Comparison of ENCODE assay signal across 8 cellular contexts in the genomic region with DNA sequence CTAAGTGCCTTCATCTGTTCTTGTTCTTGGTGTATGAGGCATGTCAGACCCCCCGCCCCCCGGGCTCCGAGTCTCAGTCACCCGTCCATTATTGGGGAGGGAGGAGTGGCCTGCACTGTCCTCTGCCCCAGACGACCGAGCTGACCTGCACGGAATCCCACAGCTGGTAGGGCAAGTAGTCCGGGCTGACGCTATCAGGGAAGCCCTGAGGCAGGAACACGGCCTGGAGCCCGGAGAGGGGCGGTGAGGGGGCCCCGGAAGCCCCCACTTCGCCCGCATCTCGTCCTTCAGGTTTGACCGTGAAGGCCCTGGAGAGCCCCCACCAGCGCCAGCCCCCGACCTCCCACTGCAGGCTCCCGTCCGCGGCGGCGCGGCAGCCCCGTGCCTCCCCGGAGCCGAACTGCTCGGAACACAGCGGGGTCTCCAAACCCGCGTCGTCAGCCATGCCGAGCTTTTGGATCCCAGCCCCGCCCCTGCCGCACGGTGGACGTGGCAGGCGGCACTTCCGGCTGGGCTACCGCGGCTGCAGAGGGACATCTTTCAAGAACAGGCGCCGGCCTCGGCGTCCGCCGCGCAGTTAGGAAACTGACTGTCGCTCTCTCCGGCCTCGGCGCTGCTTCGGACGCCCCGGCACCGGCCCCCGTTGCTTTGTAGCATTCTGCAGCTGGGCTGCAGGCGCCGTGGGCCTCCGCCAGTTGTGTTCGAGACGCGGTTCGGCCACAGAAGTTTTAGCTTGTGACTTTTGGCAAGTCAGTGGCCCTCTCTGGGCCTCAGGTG. TPM values are rescaled to one million over a fixed set of nuclear protein-coding genes. Genes with fewer than 3 reads are reported as not detected.
DNase-seq lines count a peak whose midpoint lies in the region; ATAC-seq and TF ChIP-seq lines count a peak whose summit lies in the region.

A gene (minus strand): TSS at position 463 of the 777 bp plus-strand sequence. CDS start 18 bp downstream, at position 445.

- peak; percentile 75 for DNase-seq in AG09319 (ENCODE audit: extremely low read depth, low read depth)
- peak; percentile 95 for DNase-seq in NCI-H345 (lab: John Stamatoyannopoulos, UW)
- DNase-seq in activated CD4-positive, alpha-beta T cell treated with anti-CD3 and anti-CD28 coated beads for 24 hours (ENCODE audit: low read depth in 2 of 2) = peak; percentile 76 to 77
- peak; percentile 97 for DNase-seq in chondrocyte (ENCODE audit: low spot score)
- DNase-seq in kidney tubule cell (ENCODE audit: low spot score) = peak; percentile 87
- peak; percentile 44 to 60 for DNase-seq in stimulated activated CD4-positive, alpha-beta T cell treated with anti-CD3 and anti-CD28 coated beads, Interleukin-1b, Interleukin-23, amount 100 ng/mL, for 1 hour (ENCODE audit: low read depth in 2 of 2)

- no peaks in the 10 kb centered on the region for H3K36me3 Mint-ChIP-seq in chondrocyte (ENCODE audit: low read depth)

- TF ChIP-seq CTCF in AG09319 (IDR thresholded peaks at IDR 0.05; ENCODE audit: low read depth, low read length) = no peak
- TF ChIP-seq CTCF in chondrocyte (IDR thresholded peaks at IDR 0.05) = no peak

- ATAC-seq in GM18909 (IDR thresholded peaks at IDR 0.05; ENCODE audit: poor library complexity, unreplicated experiment) (peak; percentile 94), HG03159 (IDR thresholded peaks at IDR 0.05; ENCODE audit: unreplicated experiment) (peak; percentile 86)

- peaks cover 7% of the 10 kb centered on the region for H3K9me3 Mint-ChIP-seq in chondrocyte (ENCODE audit: low read depth)

- H3K27me3 Mint-ChIP-seq in chondrocyte (ENCODE audit: low read depth) = no peaks in the 10 kb centered on the region

- peaks cover 31% of the 10 kb centered on the region for H3K4me1 Mint-ChIP-seq in chondrocyte (ENCODE audit: low read depth)

- peak within 1 kb of the TSS; percentile 88 for H3K4me3 Mint-ChIP-seq in chondrocyte (ENCODE audit: unreplicated experiment)

- peak within 1 kb of the TSS; percentile 95 for H3K27ac Mint-ChIP-seq in chondrocyte (ENCODE audit: unreplicated experiment)

RNA-seq across cellular contexts. Expression of the gene that starts here (rescaled TPM):
- total RNA-seq in chondrocyte = 52.7 to 67.5 TPM (median 58.3 TPM) in 3 replicates

Comparison
In these comparisons a context has a peak if more than half of its experiments do, and no peak if none do; other contexts are left out.
1. Peak in every context shown above with its lines: DNase-seq and ATAC-seq.